In genomic region chr1:64540265-64540791, GRCh38 we compare ENCODE assay signal across 1 cellular context.
TF ChIP-seq lines count a peak whose summit lies in the region.

No MANE protein-coding gene starts in this region.

TF ChIP-seq in H1, 55 proteins besides CTCF, POLR2A, EP300 and RAD21 (continued from another document):
- TF ChIP-seq CHD7 (IDR thresholded peaks at IDR 0.05; ENCODE audit: insufficient replicate concordance, low read length) (no peak), JUND (IDR thresholded peaks at IDR 0.05; ENCODE audit: low read length) (no peak), CREB1 (IDR thresholded peaks at IDR 0.05) (no peak), CHD1 (IDR thresholded peaks at IDR 0.05; ENCODE audit: low read depth, low read length) (no peak), RFX5 (IDR thresholded peaks at IDR 0.05; ENCODE audit: borderline replicate concordance, low read depth, low read length) (no peak), CBX5 (IDR thresholded peaks at IDR 0.05; ENCODE audit: low read depth, low read length) (no peak), BACH1 (IDR thresholded peaks at IDR 0.05; ENCODE audit: low read length) (no peak), BCL11A (IDR thresholded peaks at IDR 0.05; ENCODE audit: low read depth in 2 of 2, low read length in 2 of 2) (no peak)
